In the genomic region with DNA sequence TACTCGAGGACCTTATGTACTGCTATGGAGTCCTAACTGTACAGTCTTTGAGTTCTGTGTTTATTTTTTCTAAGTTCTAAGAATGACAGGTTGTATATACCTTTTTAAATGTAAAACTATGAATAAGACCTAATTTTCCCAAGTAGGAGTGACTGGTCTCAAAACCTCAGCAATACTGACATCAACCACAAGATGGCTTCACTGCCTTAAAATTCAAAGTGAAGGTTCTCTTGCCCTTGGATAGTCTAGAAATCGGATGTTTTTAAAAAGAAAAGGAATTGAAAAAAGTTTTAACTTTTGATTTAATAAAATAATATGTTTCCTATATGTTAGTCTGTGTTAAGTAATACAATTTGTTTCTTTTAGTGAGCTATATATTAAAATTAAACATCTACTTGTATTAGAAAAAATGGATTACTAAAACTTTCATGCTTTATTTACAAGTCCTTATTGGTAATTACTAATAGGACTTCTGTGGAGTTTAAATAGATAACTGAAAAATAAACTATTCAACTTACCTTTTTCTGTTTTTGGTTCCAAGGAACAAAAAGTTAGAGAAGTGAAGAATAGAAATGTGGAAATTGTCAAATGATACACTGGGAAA, we compare ENCODE assay signal across 8 cellular contexts. TPM values are rescaled to one million over a fixed set of nuclear protein-coding genes. Genes with fewer than 3 reads are reported as not detected.
A peak's percentile ranks its signal among the peaks of the same experiment; 100 is the strongest.
DNase-seq lines count a peak whose midpoint lies in the region; ATAC-seq and TF ChIP-seq lines count a peak whose summit lies in the region.

No MANE protein-coding gene starts in this region.

- H3K36me3 ChIP-seq in transverse colon, result no peaks in the 10 kb centered on the region

- no peak overlapping the region for H3K4me3 Mint-ChIP-seq in activated CD8-positive, alpha-beta memory T cell treated with anti-CD3 and anti-CD28 coated beads, Interleukin-2, amount 10 ng/mL, durations not matched to agents 7 days and 5 days

- H3K36me3 Mint-ChIP-seq in activated CD8-positive, alpha-beta memory T cell treated with anti-CD3 and anti-CD28 coated beads, Interleukin-2, amount 10 ng/mL, durations not matched to agents 7 days and 5 days, result no peaks in the 10 kb centered on the region

- no peak overlapping the region for H3K4me3 ChIP-seq in GM12865 (ENCODE audit: low read depth, low read length)
- no peak overlapping the region for H3K4me3 ChIP-seq in astrocyte of the cerebellum (ENCODE audit: low read depth, low read length)
- H3K4me3 ChIP-seq in transverse colon, result no peak overlapping the region

- CTCF ChIA-PET in activated CD8-positive, alpha-beta memory T cell treated with anti-CD3 and anti-CD28 coated beads, Interleukin-2, amount 10 ng/mL, durations not matched to agents 7 days and 5 days (lab: Charles Lee), result interaction anchor here (1.3 to 1.8 kb wide), 3 partner anchors 10 to 18 kb away, joined by 3 to 6 read pairs (median 4); no protein-coding TSS in a partner anchor

- no peaks in the 10 kb centered on the region for H3K27me3 ChIP-seq in transverse colon

- H3K27ac Mint-ChIP-seq in activated CD8-positive, alpha-beta memory T cell treated with anti-CD3 and anti-CD28 coated beads, Interleukin-2, amount 10 ng/mL, durations not matched to agents 7 days and 5 days, result no peak overlapping the region

- no peaks in the 10 kb centered on the region for H3K4me1 ChIP-seq in transverse colon

- 31 to 41% methylated on average over 2 of the region's 2 CpGs for WGBS in transverse colon (ENCODE audit: low coverage in 1 of 2), 2 donors

- ATAC-seq in HG02642 (IDR thresholded peaks at IDR 0.05; ENCODE audit: poor library complexity, unreplicated experiment), result peak; percentile 78
- no peak for ATAC-seq in activated CD8-positive, alpha-beta memory T cell treated with anti-CD3 and anti-CD28 coated beads, Interleukin-2, amount 10 ng/mL, durations not matched to agents 7 days and 5 days

- in situ Hi-C loops in ACHN (cut with HindIII; ENCODE audit: low pct_ligation_motif_present, low pct_unique_long_range_greater_than_20kb, low sequenced_read_pairs) (no loop called here), astrocyte of the cerebellum (cut with HindIII; ENCODE audit: low sequenced_read_pairs) (no loop called here), transverse colon (cut with MboI; ENCODE audit: low pct_ligation_motif_present in 1 of 4, low pct_unique_long_range_greater_than_20kb in 1 of 4, low sequenced_read_pairs in 3 of 4) (loop anchor here in 2 of 4 donors (25.0 kb wide), 1 partner anchor 762 kb away; no protein-coding TSS in a partner anchor)

- no peaks in the 10 kb centered on the region for H3K27me3 Mint-ChIP-seq in activated CD8-positive, alpha-beta memory T cell treated with anti-CD3 and anti-CD28 coated beads, Interleukin-2, amount 10 ng/mL, durations not matched to agents 7 days and 5 days

- no peaks in the 10 kb centered on the region for H3K9me3 Mint-ChIP-seq in activated CD8-positive, alpha-beta memory T cell treated with anti-CD3 and anti-CD28 coated beads, Interleukin-2, amount 10 ng/mL, durations not matched to agents 7 days and 5 days (ENCODE audit: low read depth)

- intact Hi-C loops in transverse colon (cut with DNase I; ENCODE audit: low total_unique reads), result no loop called here

- H3K27ac ChIP-seq in transverse colon, result no peak overlapping the region

- H3K4me1 Mint-ChIP-seq in activated CD8-positive, alpha-beta memory T cell treated with anti-CD3 and anti-CD28 coated beads, Interleukin-2, amount 10 ng/mL, durations not matched to agents 7 days and 5 days, result no peaks in the 10 kb centered on the region

- TF ChIP-seq CTCF in GM12865 (IDR thresholded peaks at IDR 0.05; ENCODE audit: insufficient read depth, low read depth, low read length, missing control alignments), result peak; percentile 68
- TF ChIP-seq CTCF in astrocyte of the cerebellum (IDR thresholded peaks at IDR 0.05; ENCODE audit: low read depth, low read length, missing control alignments), result peak; percentile 77
- TF ChIP-seq CTCF in transverse colon (IDR thresholded peaks at IDR 0.05), result peak; percentile 71 to 80 (median 73)

- no peak for TF ChIP-seq POLR2A in transverse colon (IDR thresholded peaks at IDR 0.05)

- peak; percentile 57 for DNase-seq in ACHN
- DNase-seq in GM12865 (ENCODE audit: low read depth), result peak; percentile 53
- peak; percentile 15 to 20 for DNase-seq in NCI-H2081 (lab: John Stamatoyannopoulos, UW)
- DNase-seq in astrocyte of the cerebellum (ENCODE audit: low read depth), result peak; percentile 61
- DNase-seq in inferior parietal cortex (ENCODE audit: extremely low spot score), result peak; percentile 77
- no peak for DNase-seq in transverse colon
- no peak for DNase-seq in activated CD8-positive, alpha-beta memory T cell treated with anti-CD3 and anti-CD28 coated beads, Interleukin-2, amount 10 ng/mL, durations not matched to agents 7 days and 5 days

- no peak for TF ChIP-seq EP300 in transverse colon (IDR thresholded peaks at IDR 0.05; ENCODE audit: low read depth)

- no peaks in the 10 kb centered on the region for H3K9me3 ChIP-seq in transverse colon

RNA-seq across cellular contexts. Expression of gene TDRD3, which starts 52.0 kb away (rescaled TPM):
- total RNA-seq in transverse colon, result 10 to 100 TPM; 20.9 to 73.4 (median 33.9) TPM
- 10 to 100 TPM; 25.0 to 26.1 TPM for total RNA-seq in activated CD8-positive, alpha-beta memory T cell treated with anti-CD3 and anti-CD28 coated beads, Interleukin-2, amount 10 ng/mL, durations not matched to agents 7 days and 5 days

Comparison
In these comparisons a context has a peak if more than half of its experiments do, and no peak if none do; other contexts are left out.
1. DNase-seq: peak in ACHN (single experiment), GM12865 (single experiment), NCI-H2081 (2 of 2), astrocyte of the cerebellum (single experiment) and inferior parietal cortex (single experiment); none in transverse colon (single experiment) and activated CD8-positive, alpha-beta memory T cell treated with anti-CD3 and anti-CD28 coated beads, Interleukin-2, amount 10 ng/mL, durations not matched to agents 7 days and 5 days (single experiment).
2. Peak in every context shown above with its lines, with median percentiles within 50 percentile points of each other: CTCF ChIP-seq.